31 cellular contexts compared by ENCODE assay signal in the genomic region with DNA sequence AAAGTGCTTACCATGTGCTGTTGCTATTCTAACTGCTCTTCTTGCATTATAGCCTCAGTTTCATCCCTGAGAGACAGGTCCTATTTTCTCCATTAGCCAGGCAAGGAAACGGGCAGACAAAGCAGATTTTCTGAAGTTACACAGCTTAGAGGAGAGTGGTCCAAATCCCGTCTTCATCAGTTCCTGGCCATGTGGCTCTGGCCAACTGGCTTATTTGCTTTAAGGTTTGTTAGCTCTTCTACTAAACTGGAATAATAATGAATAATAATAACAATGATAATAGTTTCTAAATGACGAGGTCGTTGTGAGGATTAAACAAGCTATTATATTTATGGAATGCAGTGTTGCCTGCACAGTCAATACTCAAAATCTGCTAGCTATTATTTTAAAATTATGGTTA. TPM values are rescaled to one million over a fixed set of nuclear protein-coding genes. Genes with fewer than 3 reads are reported as not detected.
"Had no signal": no experiment of that assay in that cellular context is flagged by ENCODE, and none has a peak within 500 bp of the region (broad histone marks: within the 10 kb centered on the region; RNA-seq: fewer than 3 reads in every experiment).

No MANE protein-coding gene starts in this region.

- H3K9me3 ChIP-seq: MG63, SJSA1, SK-N-SH had no signal

- H3K9me2 ChIP-seq: SK-N-SH had no signal

- FAIRE-seq: TTC549 had no signal

- H3K4me3 ChIP-seq: cardiac muscle cell, MG63, SJSA1 had no signal

- H3K27ac ChIP-seq: brain microvascular endothelial cell, cardiac muscle cell, SJSA1 had no signal

- DNase-seq: activated CD4-positive, alpha-beta T cell treated with anti-CD3 and anti-CD28 coated beads, Interleukin-2, amount 10 ng/mL, durations not matched to agents 24 days and 14 days; activated CD4-positive, alpha-beta T cell treated with anti-CD3 and anti-CD28 coated beads, Interleukin-2, amount 50 U/mL, for 4 hours; activated CD8-positive, alpha-beta T cell treated with anti-CD3 and anti-CD28 coated beads for 36 hours; activated effector memory CD4-positive, alpha-beta T cell treated with anti-CD3 and anti-CD28 coated beads, Interleukin-2, amount 50 U/mL, for 16 hours; activated naive CD4-positive, alpha-beta T cell; activated naive CD4-positive, alpha-beta T cell treated with anti-CD3 and anti-CD28 coated beads, Interleukin-2, amount 50 U/mL, for 16 hours; activated naive CD8-positive, alpha-beta T cell treated with anti-CD3 and anti-CD28 coated beads for 36 hours; activated T-cell treated with anti-CD3 and anti-CD28 coated beads, Interleukin-2, amount 50 U/mL, for 1 hour; activated T-cell treated with anti-CD3 and anti-CD28 coated beads, Interleukin-2, amount 50 U/mL, for 72 hours; amniotic stem cell; aorta; brain microvascular endothelial cell; Karpas-422; MG63; NCI-H1048; NCI-H1105 treated with DMSO at 0.1 percent for 48 hours; NCI-H1436 treated with DMSO at 0.1 percent for 48 hours; NCI-H1694 treated with DMSO at 0.1 percent for 48 hours; NCI-H2029; NCI-H446; NCI-H510A treated with DMSO at 0.1 percent for 48 hours; NCI-H526 treated with DMSO at 0.1 percent for 48 hours; NCI-H774; SHP77 treated with DMSO at 0.1 percent for 48 hours; SK-N-SH had no signal

- H3K27me3 ChIP-seq: brain microvascular endothelial cell, cardiac muscle cell, MG63, SJSA1 had no signal

- H3K36me3 ChIP-seq: brain microvascular endothelial cell, cardiac muscle cell, MG63, SJSA1 had no signal

- H3K9ac ChIP-seq: SK-N-SH had no signal

- H3K4me2 ChIP-seq: SK-N-SH had no signal

- ATAC-seq: activated CD8-positive, alpha-beta T cell treated with anti-CD3 and anti-CD28 coated beads for 36 hours; activated T-cell treated with anti-CD3 and anti-CD28 coated beads, Interleukin-2, amount 50 U/mL, for 72 hours; activated T-helper 17 cell treated with anti-CD3 and anti-CD28 coated beads, Interleukin-2, amount 50 U/mL, for 72 hours; Panc1 had no signal

RNA-seq across cellular contexts. Expression of a gene that starts 35.8 kb away (rescaled TPM):
- total RNA-seq: activated CD4-positive, alpha-beta T cell treated with anti-CD3 and anti-CD28 coated beads, Interleukin-2, amount 10 ng/mL, durations not matched to agents 24 days and 14 days; activated T-cell treated with anti-CD3 and anti-CD28 coated beads, Interleukin-2, amount 50 U/mL, for 72 hours; cardiac muscle cell; RPMI7951 had no signal
- polyA plus RNA-seq: cardiac muscle cell, SK-N-SH had no signal
